3 cellular contexts compared by ENCODE assay signal in the genomic region with DNA sequence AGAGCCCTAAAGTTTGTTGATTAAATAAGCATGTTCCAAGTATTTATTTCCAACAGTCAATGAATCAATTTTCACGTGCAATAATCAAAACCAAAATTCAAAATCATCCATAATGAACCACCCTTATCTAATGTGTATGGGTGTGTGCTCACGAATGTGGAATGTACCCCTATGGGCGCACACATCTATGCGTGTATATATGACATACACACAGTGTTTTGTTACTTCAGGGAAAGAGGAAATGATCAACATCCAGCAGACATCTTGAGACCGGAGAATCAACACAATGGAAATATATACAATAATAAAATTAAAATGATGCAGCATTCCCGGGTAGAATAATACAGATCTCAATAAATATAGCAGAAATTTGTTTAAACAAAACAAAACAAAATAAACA.
A peak's percentile ranks its signal among the peaks of the same experiment; 100 is the strongest.
TF ChIP-seq lines count a peak whose summit lies in the region.

No MANE protein-coding gene starts in this region.

TF ChIP-seq in HepG2, 621 proteins besides CTCF, POLR2A, EP300 and RAD21:
- TF ChIP-seq CENPT (CRISPR knock-in tag; IDR thresholded peaks at IDR 0.05; ENCODE audit: low read depth) (no peak), CBX2 (IDR thresholded peaks at IDR 0.05; ENCODE audit: low read depth, low read length) (0 out of 2 replicates have a peak, but pooled peaks have one; percentile 68), CBX2 (CRISPR knock-in tag; IDR thresholded peaks at IDR 0.05; ENCODE audit: low read depth) (no peak)
TF ChIP-seq in HepG2: peak in this region for 1.

TF ChIP-seq in H1, 55 proteins besides CTCF, POLR2A, EP300 and RAD21:
- TF ChIP-seq SIRT6 (IDR thresholded peaks at IDR 0.05; ENCODE audit: low read length) = no peak
- no peak for TF ChIP-seq SIX5 (IDR thresholded peaks at IDR 0.05; ENCODE audit: low read depth, low read length)

TF ChIP-seq in SK-N-SH treated with all-trans-retinoic acid at 6 μM for 48 hours, 23 proteins besides CTCF, POLR2A, EP300 and RAD21:
- TF ChIP-seq ZNF70 (CRISPR knock-in tag; IDR thresholded peaks at IDR 0.05) (no peak), ZFP3 (CRISPR knock-in tag; IDR thresholded peaks at IDR 0.05) (no peak), ZFP30 (CRISPR knock-in tag; IDR thresholded peaks at IDR 0.05) (no peak), SNAI2 (CRISPR knock-in tag; IDR thresholded peaks at IDR 0.05) (no peak), OSR1 (CRISPR knock-in tag; IDR thresholded peaks at IDR 0.05) (no peak), RARB (CRISPR knock-in tag; IDR thresholded peaks at IDR 0.05) (no peak), ESRRG (CRISPR knock-in tag; IDR thresholded peaks at IDR 0.05) (no peak), TCF4 (CRISPR knock-in tag; IDR thresholded peaks at IDR 0.05; ENCODE audit: borderline replicate concordance) (no peak), CSDC2 (CRISPR knock-in tag; IDR thresholded peaks at IDR 0.05) (no peak), TSHZ2 (CRISPR knock-in tag; IDR thresholded peaks at IDR 0.05) (no peak), ISL1 (CRISPR knock-in tag; IDR thresholded peaks at IDR 0.05) (no peak), BACH2 (CRISPR knock-in tag; IDR thresholded peaks at IDR 0.05; ENCODE audit: borderline replicate concordance) (no peak), ZC3H10 (CRISPR knock-in tag; IDR thresholded peaks at IDR 0.05) (no peak), ARNTL (CRISPR knock-in tag; IDR thresholded peaks at IDR 0.05; ENCODE audit: borderline replicate concordance, low read depth) (no peak), PPARA (CRISPR knock-in tag; IDR thresholded peaks at IDR 0.05; ENCODE audit: borderline replicate concordance) (no peak), ZNF565 (CRISPR knock-in tag; conservative IDR thresholded peaks at IDR 0.05; ENCODE audit: low read depth) (no peak)
- TF ChIP-seq, protein P1, sequence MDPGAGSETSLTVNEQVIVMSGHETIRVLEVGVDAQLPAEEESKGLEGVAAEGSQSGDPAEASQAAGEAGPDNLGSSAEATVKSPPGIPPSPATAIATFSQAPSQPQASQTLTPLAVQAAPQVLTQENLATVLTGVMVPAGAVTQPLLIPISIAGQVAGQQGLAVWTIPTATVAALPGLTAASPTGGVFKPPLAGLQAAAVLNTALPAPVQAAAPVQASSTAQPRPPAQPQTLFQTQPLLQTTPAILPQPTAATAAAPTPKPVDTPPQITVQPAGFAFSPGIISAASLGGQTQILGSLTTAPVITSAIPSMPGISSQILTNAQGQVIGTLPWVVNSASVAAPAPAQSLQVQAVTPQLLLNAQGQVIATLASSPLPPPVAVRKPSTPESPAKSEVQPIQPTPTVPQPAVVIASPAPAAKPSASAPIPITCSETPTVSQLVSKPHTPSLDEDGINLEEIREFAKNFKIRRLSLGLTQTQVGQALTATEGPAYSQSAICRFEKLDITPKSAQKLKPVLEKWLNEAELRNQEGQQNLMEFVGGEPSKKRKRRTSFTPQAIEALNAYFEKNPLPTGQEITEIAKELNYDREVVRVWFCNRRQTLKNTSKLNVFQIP (CRISPR knock-in tag; IDR thresholded peaks at IDR 0.05; ENCODE audit: borderline replicate concordance, low read depth) = no peak
- TF ChIP-seq, protein P2, sequence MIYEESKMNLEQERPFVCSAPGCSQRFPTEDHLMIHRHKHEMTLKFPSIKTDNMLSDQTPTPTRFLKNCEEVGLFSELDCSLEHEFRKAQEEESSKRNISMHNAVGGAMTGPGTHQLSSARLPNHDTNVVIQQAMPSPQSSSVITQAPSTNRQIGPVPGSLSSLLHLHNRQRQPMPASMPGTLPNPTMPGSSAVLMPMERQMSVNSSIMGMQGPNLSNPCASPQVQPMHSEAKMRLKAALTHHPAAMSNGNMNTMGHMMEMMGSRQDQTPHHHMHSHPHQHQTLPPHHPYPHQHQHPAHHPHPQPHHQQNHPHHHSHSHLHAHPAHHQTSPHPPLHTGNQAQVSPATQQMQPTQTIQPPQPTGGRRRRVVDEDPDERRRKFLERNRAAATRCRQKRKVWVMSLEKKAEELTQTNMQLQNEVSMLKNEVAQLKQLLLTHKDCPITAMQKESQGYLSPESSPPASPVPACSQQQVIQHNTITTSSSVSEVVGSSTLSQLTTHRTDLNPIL (CRISPR knock-in tag; IDR thresholded peaks at IDR 0.05; ENCODE audit: low read depth) = no peak
- TF ChIP-seq, protein P3, sequence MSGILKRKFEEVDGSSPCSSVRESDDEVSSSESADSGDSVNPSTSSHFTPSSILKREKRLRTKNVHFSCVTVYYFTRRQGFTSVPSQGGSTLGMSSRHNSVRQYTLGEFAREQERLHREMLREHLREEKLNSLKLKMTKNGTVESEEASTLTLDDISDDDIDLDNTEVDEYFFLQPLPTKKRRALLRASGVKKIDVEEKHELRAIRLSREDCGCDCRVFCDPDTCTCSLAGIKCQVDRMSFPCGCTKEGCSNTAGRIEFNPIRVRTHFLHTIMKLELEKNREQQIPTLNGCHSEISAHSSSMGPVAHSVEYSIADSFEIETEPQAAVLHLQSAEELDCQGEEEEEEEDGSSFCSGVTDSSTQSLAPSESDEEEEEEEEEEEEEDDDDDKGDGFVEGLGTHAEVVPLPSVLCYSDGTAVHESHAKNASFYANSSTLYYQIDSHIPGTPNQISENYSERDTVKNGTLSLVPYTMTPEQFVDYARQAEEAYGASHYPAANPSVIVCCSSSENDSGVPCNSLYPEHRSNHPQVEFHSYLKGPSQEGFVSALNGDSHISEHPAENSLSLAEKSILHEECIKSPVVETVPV (CRISPR knock-in tag; IDR thresholded peaks at IDR 0.05) = no peak
